1 cellular context compared by ENCODE assay signal in genomic region chr3:58562498-58562897, GRCh38.
TF ChIP-seq lines count a peak whose summit lies in the region.

No MANE protein-coding gene starts in this region.

TF ChIP-seq in IMR-90, 13 proteins besides CTCF, POLR2A, EP300 and RAD21 (continued from another document):
- TF ChIP-seq ELK1 (IDR thresholded peaks at IDR 0.05; ENCODE audit: borderline replicate concordance, low read depth, low read length) = no peak
- no peak for TF ChIP-seq RFX5 (IDR thresholded peaks at IDR 0.05; ENCODE audit: low read depth, low read length)
- TF ChIP-seq BHLHE40 (IDR thresholded peaks at IDR 0.05; ENCODE audit: low read depth, low read length) = no peak
- TF ChIP-seq RCOR1 (IDR thresholded peaks at IDR 0.05; ENCODE audit: insufficient replicate concordance, low read length) = no peak
